8 cellular contexts compared by ENCODE assay signal in genomic region chr16:721765-722481, GRCh38. TPM values are rescaled to one million over a fixed set of nuclear protein-coding genes. Genes with fewer than 3 reads are reported as not detected.
DNase-seq lines count a peak whose midpoint lies in the region; ATAC-seq, FAIRE-seq and TF ChIP-seq lines count a peak whose summit lies in the region.

No MANE protein-coding gene starts in this region.

- H3K9ac ChIP-seq in liver (ENCODE audit: low read depth in 1 of 2, low read length in 2 of 2): no peak overlapping the region
- H3K9ac ChIP-seq in kidney (ENCODE audit: low read length in 2 of 2): no peak overlapping the region

- H3K27me3 Mint-ChIP-seq in activated naive CD8-positive, alpha-beta T cell treated with anti-CD3 and anti-CD28 coated beads, Interleukin-2, amount 50 U/mL, for 24 hours: no peaks in the 10 kb centered on the region

- TF ChIP-seq EP300 in transverse colon (IDR thresholded peaks at IDR 0.05; ENCODE audit: low read depth): no peak

- no peak for TF ChIP-seq POLR2A in transverse colon (IDR thresholded peaks at IDR 0.05)

- no peak for FAIRE-seq in kidney (lab: Jason Lieb, UNC)

- ATAC-seq in activated naive CD8-positive, alpha-beta T cell treated with anti-CD3 and anti-CD28 coated beads, Interleukin-2, amount 50 U/mL, for 24 hours: no peak

- H3K27me3 ChIP-seq in liver (ENCODE audit: control insufficient read depth in 4 of 4, insufficient read depth in 4 of 4, low read length in 3 of 4) (no peaks in the 10 kb centered on the region), transverse colon (peaks cover 30% of the 10 kb centered on the region)

- H3K4me1 Mint-ChIP-seq in activated naive CD8-positive, alpha-beta T cell treated with anti-CD3 and anti-CD28 coated beads, Interleukin-2, amount 50 U/mL, for 24 hours: peaks cover 19% of the 10 kb centered on the region

- H3K9me3 ChIP-seq in liver (ENCODE audit: control insufficient read depth in 4 of 4, low read length in 3 of 4) (no peaks in the 10 kb centered on the region), transverse colon (no peaks in the 10 kb centered on the region), kidney (ENCODE audit: control insufficient read depth in 1 of 2, low read length in 2 of 2) (no peaks in the 10 kb centered on the region)

- DNase-seq in activated CD8-positive, alpha-beta memory T cell treated with anti-CD3 and anti-CD28 coated beads for 24 hours: peak; percentile 74
- DNase-seq in activated CD8-positive, alpha-beta memory T cell treated with anti-CD3 and anti-CD28 coated beads, Interleukin-2, amount 50 U/mL, for 4 hours: no peak
- no peak for DNase-seq in activated naive CD8-positive, alpha-beta T cell treated with anti-CD3 and anti-CD28 coated beads, Interleukin-2, amount 50 U/mL, for 24 hours
- DNase-seq in transverse colon: no peak
- no peak for DNase-seq in superior temporal gyrus (ENCODE audit: extremely low spot score)
- DNase-seq in NCI-H446 treated with DMSO at 0.1 percent for 48 hours (lab: John Stamatoyannopoulos, UW): no peak
- no peak for DNase-seq in kidney

- 89% methylated on average over 47 of the region's 47 CpGs for WGBS in liver
- WGBS in transverse colon (ENCODE audit: low coverage in 1 of 2), 2 donors: 87% methylated on average over 35 of the region's 47 CpGs; no CpG with 5 or more reads in 1 of the 2 donors

- H3K4me3 ChIP-seq in liver (ENCODE audit: low read depth in 1 of 3, low read length in 3 of 3) (peak overlapping the region in 2 of 3 donors; percentile 73 to 86), transverse colon (peak overlapping the region in 3 of 4 donors; percentile 64 to 83 (median 72)), kidney (ENCODE audit: low read length in 2 of 2) (peak overlapping the region in 1 of 2 donors; percentile 78)

- H3K27ac Mint-ChIP-seq in activated naive CD8-positive, alpha-beta T cell treated with anti-CD3 and anti-CD28 coated beads, Interleukin-2, amount 50 U/mL, for 24 hours: no peak overlapping the region

- no peaks in the 10 kb centered on the region for H3K9me3 Mint-ChIP-seq in activated naive CD8-positive, alpha-beta T cell treated with anti-CD3 and anti-CD28 coated beads, Interleukin-2, amount 50 U/mL, for 24 hours

- TF ChIP-seq CTCF in liver (IDR thresholded peaks at IDR 0.05; ENCODE audit: low read depth, low read length, missing input control) (no peak), transverse colon (IDR thresholded peaks at IDR 0.05) (no peak), kidney (IDR thresholded peaks at IDR 0.05; ENCODE audit: borderline replicate concordance, extremely low read depth, insufficient read depth) (no peak)

- H3K27ac ChIP-seq in liver (ENCODE audit: low read depth in 1 of 2, low read length in 2 of 2) (no peak overlapping the region), transverse colon (peak overlapping the region; percentile 90 to 94 (median 93)), kidney (ENCODE audit: low read depth in 2 of 2, low read length in 2 of 2) (no peak overlapping the region)

- TF ChIP-seq RAD21 in liver (IDR thresholded peaks at IDR 0.05): no peak

- H3K36me3 ChIP-seq in liver (ENCODE audit: control insufficient read depth in 4 of 4, insufficient read depth in 3 of 4, low read depth in 1 of 4, low read length in 3 of 4): no peaks in the 10 kb centered on the region
- H3K36me3 ChIP-seq in transverse colon: no peaks in the 10 kb centered on the region
- no peaks in the 10 kb centered on the region for H3K36me3 ChIP-seq in kidney (ENCODE audit: control insufficient read depth in 1 of 2, insufficient read depth in 2 of 2, low read length in 2 of 2)

- H3K4me3 Mint-ChIP-seq in activated naive CD8-positive, alpha-beta T cell treated with anti-CD3 and anti-CD28 coated beads, Interleukin-2, amount 50 U/mL, for 24 hours: peak overlapping the region; percentile 74

- H3K4me1 ChIP-seq in liver (ENCODE audit: control insufficient read depth in 4 of 4, insufficient read depth in 4 of 4, low read length in 3 of 4): peaks cover 8 to 28% (median 20%) of the 10 kb centered on the region in 4 donors
- peaks cover 26 to 46% (median 42%) of the 10 kb centered on the region in 4 donors for H3K4me1 ChIP-seq in transverse colon
- H3K4me1 ChIP-seq in kidney (ENCODE audit: control insufficient read depth in 1 of 2, insufficient read depth in 1 of 2, low read depth in 1 of 2, low read length in 2 of 2): peaks cover 4 to 25% of the 10 kb centered on the region in 2 donors

- intact Hi-C loops in transverse colon (cut with DNase I; ENCODE audit: low total_unique reads) (no loop called here), kidney (cut with DNase I) (no loop called here)

- in situ Hi-C loops in transverse colon (cut with MboI; ENCODE audit: low pct_ligation_motif_present in 1 of 4, low pct_unique_long_range_greater_than_20kb in 1 of 4, low sequenced_read_pairs in 3 of 4): no loop called here

- no peaks in the 10 kb centered on the region for H3K36me3 Mint-ChIP-seq in activated naive CD8-positive, alpha-beta T cell treated with anti-CD3 and anti-CD28 coated beads, Interleukin-2, amount 50 U/mL, for 24 hours (ENCODE audit: low read depth)

TF ChIP-seq in liver, 16 proteins besides CTCF, POLR2A, EP300 and RAD21:
- TF ChIP-seq FOXA2 (IDR thresholded peaks at IDR 0.05): no peak
- no peak for TF ChIP-seq ZBTB33 (IDR thresholded peaks at IDR 0.05)
- TF ChIP-seq EGR1 (IDR thresholded peaks at IDR 0.05; ENCODE audit: low read depth in 2 of 2): no peak
- no peak for TF ChIP-seq FOXA1 (IDR thresholded peaks at IDR 0.05)
- TF ChIP-seq NR2F2 (IDR thresholded peaks at IDR 0.05): no peak
- TF ChIP-seq RXRA (IDR thresholded peaks at IDR 0.05): no peak

RNA-seq across cellular contexts. Expression of gene ANTKMT, which starts 1.0 kb away (rescaled TPM):
- total RNA-seq in liver: 10 to 100 TPM; 14.0 to 17.6 TPM
- polyA plus RNA-seq in liver: 10 to 100 TPM; 21.8 to 29.7 TPM
- total RNA-seq in transverse colon: 10 to 100 TPM; 19.7 to 53.0 (median 38.2) TPM
- 44.1 TPM for total RNA-seq in kidney
- 70.4 TPM for polyA plus RNA-seq in kidney (ENCODE audit: insufficient read depth, low read depth, low replicate concordance)

RNA-seq across cellular contexts. Expression of gene CCDC78, which starts 4.3 kb away (rescaled TPM):
- under 1 TPM; 0.08 to 0.28 TPM for total RNA-seq in liver
- polyA plus RNA-seq in liver: under 1 TPM in 1 of 2 donors, not detected in 1; 0.05 TPM
- 10 to 100 TPM in 1 of 4 donors, 1 to 10 TPM in 1, under 1 TPM in 2; 0.40 to 24.3 (median 0.98) TPM for total RNA-seq in transverse colon
- total RNA-seq in kidney: 2.6 TPM
- polyA plus RNA-seq in kidney (ENCODE audit: insufficient read depth, low read depth, low replicate concordance): 1.3 TPM

RNA-seq across cellular contexts. Expression of gene HAGHL, which starts 5.0 kb away (rescaled TPM):
- total RNA-seq in liver (1 to 10 TPM in 1 of 2 donors, under 1 TPM in 1; 0.67 to 1.1 TPM), transverse colon (10 to 100 TPM in 1 of 4 donors, 1 to 10 TPM in 3; 1.2 to 12.3 (median 5.5) TPM), kidney (7.5 TPM)
- polyA plus RNA-seq in liver (under 1 TPM; 0.25 to 0.32 TPM), kidney (ENCODE audit: insufficient read depth, low read depth, low replicate concordance) (18.0 TPM)

RNA-seq across cellular contexts. Expression of gene METRN, which starts 7.0 kb away (rescaled TPM):
- total RNA-seq in liver (1 to 10 TPM; 5.9 to 8.3 TPM), transverse colon (10 to 100 TPM in 3 of 4 donors, 1 to 10 TPM in 1; 4.9 to 47.2 (median 35.2) TPM), kidney (34.9 TPM)
- polyA plus RNA-seq in liver (10 to 100 TPM in 1 of 2 donors, 1 to 10 TPM in 1; 4.6 to 22.9 TPM), kidney (ENCODE audit: insufficient read depth, low read depth, low replicate concordance) (114 TPM)

RNA-seq across cellular contexts. Expression of gene FBXL16, which starts 16.3 kb away (rescaled TPM):
- under 1 TPM in 1 of 2 donors, not detected in 1; under 0.01 TPM for total RNA-seq in liver
- under 1 TPM in 1 of 2 donors, not detected in 1; 0.14 TPM for polyA plus RNA-seq in liver
- 1 to 10 TPM in 2 of 4 donors, under 1 TPM in 1, not detected in 1; 0.60 to 3.5 (median 1.6) TPM for total RNA-seq in transverse colon
- total RNA-seq in kidney: 44.9 TPM
- 12.0 TPM for polyA plus RNA-seq in kidney (ENCODE audit: insufficient read depth, low read depth, low replicate concordance)

Comparison
In these comparisons a context has a peak if more than half of its experiments do, and no peak if none do; other contexts are left out.
1. H3K27ac ChIP-seq: peak in transverse colon (4 of 4); none in liver (0 of 2) and kidney (0 of 2).